14 cellular contexts compared by ENCODE assay signal in the genomic region with DNA sequence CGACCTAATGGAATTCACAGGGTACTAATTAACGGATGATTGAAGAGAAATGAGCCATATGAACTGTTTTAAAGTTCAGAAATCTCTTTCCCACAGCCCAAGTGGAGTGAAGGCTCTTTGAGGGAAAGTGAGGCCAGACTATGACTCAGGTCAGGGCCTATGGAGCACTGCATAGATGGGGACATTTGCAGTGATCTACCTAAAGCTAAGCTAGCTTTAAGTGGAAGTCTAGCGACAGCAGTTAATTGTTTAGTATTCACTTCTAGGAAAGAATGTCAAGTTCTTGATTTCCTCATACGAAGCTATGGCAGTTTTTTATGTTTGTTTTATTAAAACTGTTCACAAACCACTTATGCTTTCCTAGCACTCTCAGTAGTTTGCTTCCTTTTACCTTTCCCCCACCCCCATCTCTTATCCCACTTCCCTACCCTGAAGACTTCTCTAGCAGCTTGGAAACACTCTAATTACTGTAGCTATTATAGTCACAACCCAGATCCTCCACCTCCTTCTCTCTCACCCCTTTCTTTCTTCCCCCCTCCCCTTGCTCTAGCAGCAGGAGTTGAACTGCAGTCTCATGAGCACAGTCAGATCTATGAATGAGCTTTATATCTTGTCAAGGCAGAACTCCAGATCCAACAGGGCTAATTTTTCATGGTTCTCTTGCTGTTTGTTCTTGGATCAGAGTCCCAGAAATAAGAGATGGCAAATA. TPM values are rescaled to one million over a fixed set of nuclear protein-coding genes. Genes with fewer than 3 reads are reported as not detected.
DNase-seq lines count a peak whose midpoint lies in the region; ATAC-seq and TF ChIP-seq lines count a peak whose summit lies in the region.
"Had no signal": no experiment of that assay in that cellular context is flagged by ENCODE, and none has a peak within 500 bp of the region (broad histone marks: within the 10 kb centered on the region; RNA-seq: fewer than 3 reads in every experiment).

No MANE protein-coding gene starts in this region.

- H3K27me3 Mint-ChIP-seq in natural killer cell (ENCODE audit: low read depth in 2 of 2) (no peaks in the 10 kb centered on the region), WTC11 (ENCODE audit: low read depth) (no peaks in the 10 kb centered on the region)
- H3K27me3 Mint-ChIP-seq in natural killer cell treated with Interleukin-12 subunit alpha and Interleukin-12 subunit beta and Interleukin-15 and Interleukin-18, amount 100 ng/mL, for 72 hours, result no peaks in the 10 kb centered on the region
- H3K27me3 Mint-ChIP-seq: stimulated activated memory B cell treated with anti-CD40 and anti-IgM and Interleukin-4, amounts not matched to agents 10 μg/mL and 1 μg/mL and 100 μg/mL, for 72 hours had no signal

- no peaks in the 10 kb centered on the region for H3K9me3 Mint-ChIP-seq in natural killer cell
- H3K9me3 Mint-ChIP-seq in natural killer cell treated with Interleukin-12 subunit alpha and Interleukin-12 subunit beta and Interleukin-15 and Interleukin-18, amount 100 ng/mL, for 72 hours, result no peaks in the 10 kb centered on the region
- no peaks in the 10 kb centered on the region for H3K9me3 Mint-ChIP-seq in WTC11
- H3K9me3 Mint-ChIP-seq: stimulated activated memory B cell treated with anti-CD40 and anti-IgM and Interleukin-4, amounts not matched to agents 10 μg/mL and 1 μg/mL and 100 μg/mL, for 72 hours had no signal

- no peak for TF ChIP-seq CTCF in natural killer cell (IDR thresholded peaks at IDR 0.05)
- TF ChIP-seq CTCF in WTC11 (IDR thresholded peaks at IDR 0.05), result no peak
- no peak for TF ChIP-seq CTCF in upper lobe of left lung (IDR thresholded peaks at IDR 0.05)

- H3K27ac ChIP-seq in upper lobe of left lung, result peak overlapping the region; percentile 6 to 53 (median 16)
- H3K27ac ChIP-seq: brain microvascular endothelial cell, epithelial cell of prostate, HL-60, prostate gland had no signal

- peaks cover 51 to 64% (median 57%) of the 10 kb centered on the region in 4 donors for H3K4me1 ChIP-seq in upper lobe of left lung

- no peak overlapping the region for H3K4me3 ChIP-seq in upper lobe of left lung
- H3K4me3 ChIP-seq: prostate gland had no signal

- POLR2A ChIA-PET in WTC11 (lab: Charles Lee), result interaction anchor here (0.6 kb wide), 1 partner anchor 13 kb away, joined by 4 read pairs; no protein-coding TSS in a partner anchor

- intact Hi-C loops in natural killer cell (cut with micrococcal nuclease), result loop anchor here (10.0 kb wide), 1 partner anchor 82 kb away; a partner anchor contains a TSS

- H3K27me3 ChIP-seq in upper lobe of left lung, result no peaks in the 10 kb centered on the region
- H3K27me3 ChIP-seq: brain microvascular endothelial cell had no signal

- WGBS in upper lobe of left lung, 2 donors, result 40 to 60% methylated on average over 4 of the region's 4 CpGs

- H3K36me3 ChIP-seq in upper lobe of left lung, result peaks cover 0 to 2% (median 0%) of the 10 kb centered on the region in 4 donors
- H3K36me3 ChIP-seq: brain microvascular endothelial cell, prostate gland had no signal

- no peak for TF ChIP-seq EP300 in upper lobe of left lung (IDR thresholded peaks at IDR 0.05)

- DNase-seq in natural killer cell (no peak), WTC11 (ENCODE audit: low spot score) (no peak), kidney tubule cell (ENCODE audit: low spot score) (peak; percentile 14), upper lobe of left lung (no peak), NAMALWA (ENCODE audit: low spot score) (no peak)
- no peak for DNase-seq in natural killer cell treated with Interleukin-12 subunit alpha and Interleukin-12 subunit beta and Interleukin-15 and Interleukin-18, amount 100 ng/mL, for 72 hours (ENCODE audit: low spot score)
- DNase-seq in activated T-cell treated with anti-CD3 and anti-CD28 coated beads, Interleukin-2, amount 50 U/mL, for 1 hour, result no peak
- DNase-seq: brain microvascular endothelial cell, NCI-H524 had no signal

- peak overlapping the region; percentile 12 to 48 for H3K27ac Mint-ChIP-seq in natural killer cell
- peak overlapping the region in 1 of 2 donors; percentile 31 for H3K27ac Mint-ChIP-seq in natural killer cell treated with Interleukin-12 subunit alpha and Interleukin-12 subunit beta and Interleukin-15 and Interleukin-18, amount 100 ng/mL, for 72 hours
- H3K27ac Mint-ChIP-seq in WTC11, result peak overlapping the region; percentile 38
- H3K27ac Mint-ChIP-seq: stimulated activated memory B cell treated with anti-CD40 and anti-IgM and Interleukin-4, amounts not matched to agents 10 μg/mL and 1 μg/mL and 100 μg/mL, for 72 hours had no signal

- no peak for TF ChIP-seq POLR2A in upper lobe of left lung (IDR thresholded peaks at IDR 0.05)

- ATAC-seq in natural killer cell (no peak), WTC11 (peak; percentile 63), upper lobe of left lung (ENCODE audit: low FRiP score in 2 of 2) (peak in 1 of 2 donors; percentile 76), GM18870 (IDR thresholded peaks at IDR 0.05; ENCODE audit: unreplicated experiment) (no peak)
- ATAC-seq in natural killer cell treated with Interleukin-12 subunit alpha and Interleukin-12 subunit beta and Interleukin-15 and Interleukin-18, amount 100 ng/mL, for 72 hours, result no peak
- ATAC-seq: stimulated activated memory B cell treated with anti-CD40 and anti-IgM and Interleukin-4, amounts not matched to agents 10 μg/mL and 1 μg/mL and 100 μg/mL, for 72 hours had no signal

- H3K9me3 ChIP-seq in upper lobe of left lung, result no peaks in the 10 kb centered on the region
- H3K9me3 ChIP-seq: prostate gland had no signal

- H3K36me3 Mint-ChIP-seq in natural killer cell (no peaks in the 10 kb centered on the region), WTC11 (peaks cover 4% of the 10 kb centered on the region)
- peaks cover 6% of the 10 kb centered on the region for H3K36me3 Mint-ChIP-seq in natural killer cell treated with Interleukin-12 subunit alpha and Interleukin-12 subunit beta and Interleukin-15 and Interleukin-18, amount 100 ng/mL, for 72 hours

- H3K4me3 Mint-ChIP-seq in natural killer cell (no peak overlapping the region), WTC11 (no peak overlapping the region)
- no peak overlapping the region for H3K4me3 Mint-ChIP-seq in natural killer cell treated with Interleukin-12 subunit alpha and Interleukin-12 subunit beta and Interleukin-15 and Interleukin-18, amount 100 ng/mL, for 72 hours
- H3K4me3 Mint-ChIP-seq: stimulated activated memory B cell treated with anti-CD40 and anti-IgM and Interleukin-4, amounts not matched to agents 10 μg/mL and 1 μg/mL and 100 μg/mL, for 72 hours had no signal

- CTCF ChIA-PET in WTC11 (lab: Charles Lee), result interaction anchor here (0.6 kb wide), 1 partner anchor 40 kb away, joined by 3 read pairs; no protein-coding TSS in a partner anchor

- H3K4me1 Mint-ChIP-seq in natural killer cell (peaks cover 41 to 56% of the 10 kb centered on the region in 2 donors), WTC11 (peaks cover 51% of the 10 kb centered on the region)
- H3K4me1 Mint-ChIP-seq in natural killer cell treated with Interleukin-12 subunit alpha and Interleukin-12 subunit beta and Interleukin-15 and Interleukin-18, amount 100 ng/mL, for 72 hours (ENCODE audit: low read depth in 2 of 2), result peaks cover 34 to 49% of the 10 kb centered on the region in 2 donors

TF ChIP-seq in WTC11, 78 proteins besides CTCF, POLR2A, EP300 and RAD21 (continues in another document):
- TF ChIP-seq, protein P1, sequence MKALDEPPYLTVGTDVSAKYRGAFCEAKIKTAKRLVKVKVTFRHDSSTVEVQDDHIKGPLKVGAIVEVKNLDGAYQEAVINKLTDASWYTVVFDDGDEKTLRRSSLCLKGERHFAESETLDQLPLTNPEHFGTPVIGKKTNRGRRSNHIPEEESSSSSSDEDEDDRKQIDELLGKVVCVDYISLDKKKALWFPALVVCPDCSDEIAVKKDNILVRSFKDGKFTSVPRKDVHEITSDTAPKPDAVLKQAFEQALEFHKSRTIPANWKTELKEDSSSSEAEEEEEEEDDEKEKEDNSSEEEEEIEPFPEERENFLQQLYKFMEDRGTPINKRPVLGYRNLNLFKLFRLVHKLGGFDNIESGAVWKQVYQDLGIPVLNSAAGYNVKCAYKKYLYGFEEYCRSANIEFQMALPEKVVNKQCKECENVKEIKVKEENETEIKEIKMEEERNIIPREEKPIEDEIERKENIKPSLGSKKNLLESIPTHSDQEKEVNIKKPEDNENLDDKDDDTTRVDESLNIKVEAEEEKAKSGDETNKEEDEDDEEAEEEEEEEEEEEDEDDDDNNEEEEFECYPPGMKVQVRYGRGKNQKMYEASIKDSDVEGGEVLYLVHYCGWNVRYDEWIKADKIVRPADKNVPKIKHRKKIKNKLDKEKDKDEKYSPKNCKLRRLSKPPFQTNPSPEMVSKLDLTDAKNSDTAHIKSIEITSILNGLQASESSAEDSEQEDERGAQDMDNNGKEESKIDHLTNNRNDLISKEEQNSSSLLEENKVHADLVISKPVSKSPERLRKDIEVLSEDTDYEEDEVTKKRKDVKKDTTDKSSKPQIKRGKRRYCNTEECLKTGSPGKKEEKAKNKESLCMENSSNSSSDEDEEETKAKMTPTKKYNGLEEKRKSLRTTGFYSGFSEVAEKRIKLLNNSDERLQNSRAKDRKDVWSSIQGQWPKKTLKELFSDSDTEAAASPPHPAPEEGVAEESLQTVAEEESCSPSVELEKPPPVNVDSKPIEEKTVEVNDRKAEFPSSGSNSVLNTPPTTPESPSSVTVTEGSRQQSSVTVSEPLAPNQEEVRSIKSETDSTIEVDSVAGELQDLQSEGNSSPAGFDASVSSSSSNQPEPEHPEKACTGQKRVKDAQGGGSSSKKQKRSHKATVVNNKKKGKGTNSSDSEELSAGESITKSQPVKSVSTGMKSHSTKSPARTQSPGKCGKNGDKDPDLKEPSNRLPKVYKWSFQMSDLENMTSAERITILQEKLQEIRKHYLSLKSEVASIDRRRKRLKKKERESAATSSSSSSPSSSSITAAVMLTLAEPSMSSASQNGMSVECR (CRISPR knock-in tag; IDR thresholded peaks at IDR 0.05; ENCODE audit: borderline replicate concordance), result no peak

RNA-seq across cellular contexts. Expression of a gene that starts 6.2 kb away (rescaled TPM):
- total RNA-seq in natural killer cell, result 10 to 100 TPM; 40.3 to 59.7 (median 55.3) TPM
- total RNA-seq in natural killer cell treated with Interleukin-12 subunit alpha and Interleukin-12 subunit beta and Interleukin-15 and Interleukin-18, amount 100 ng/mL, for 72 hours, result 10 to 100 TPM; 36.9 to 67.6 TPM
- 45.9 to 47.4 TPM (median 46.3 TPM) in 3 replicates for total RNA-seq in WTC11 (2021)
- 10 to 100 TPM; 30.4 to 65.0 (median 44.5) TPM for total RNA-seq in upper lobe of left lung
